Comparison of ENCODE assay signal across 1 cellular context in the genomic region with DNA sequence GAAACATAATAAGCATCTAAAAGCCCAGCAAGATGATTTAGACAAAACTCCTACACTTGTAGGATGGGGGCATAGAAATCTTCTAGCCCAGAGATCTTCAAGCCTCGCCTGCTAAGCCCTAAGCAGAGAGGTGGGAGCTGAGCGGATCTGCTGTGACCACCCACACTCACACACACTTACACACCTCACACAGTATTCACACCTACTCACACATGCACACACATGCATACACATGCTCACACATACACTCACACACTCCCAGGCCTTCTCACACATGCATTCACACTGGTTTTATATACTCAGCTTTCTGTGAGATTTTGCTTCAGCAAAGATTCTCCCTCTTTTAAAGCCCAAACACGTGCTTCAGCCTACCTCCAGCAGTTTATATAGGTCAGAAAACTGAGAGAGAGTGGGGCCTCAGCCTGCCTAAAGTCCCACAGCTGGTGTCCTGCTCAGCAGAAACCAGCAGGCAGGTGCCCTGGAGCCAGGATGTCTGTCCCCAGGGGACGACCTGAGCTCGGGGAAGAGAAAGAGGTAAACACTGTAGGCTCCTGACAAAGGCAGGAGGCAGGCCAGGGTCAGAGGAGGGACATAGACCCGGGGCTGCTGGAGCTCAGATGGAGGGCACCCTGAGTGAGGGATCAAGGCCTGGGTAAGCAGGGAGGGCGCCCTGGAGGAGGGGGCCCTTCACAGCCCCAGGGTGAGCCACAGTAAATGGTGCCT.
TF ChIP-seq lines count a peak whose summit lies in the region.

No MANE protein-coding gene starts in this region.

TF ChIP-seq in SK-N-SH treated with all-trans-retinoic acid at 6 μM for 48 hours, 23 proteins besides CTCF, POLR2A, EP300 and RAD21 (continued from another document):
- TF ChIP-seq, protein P1, sequence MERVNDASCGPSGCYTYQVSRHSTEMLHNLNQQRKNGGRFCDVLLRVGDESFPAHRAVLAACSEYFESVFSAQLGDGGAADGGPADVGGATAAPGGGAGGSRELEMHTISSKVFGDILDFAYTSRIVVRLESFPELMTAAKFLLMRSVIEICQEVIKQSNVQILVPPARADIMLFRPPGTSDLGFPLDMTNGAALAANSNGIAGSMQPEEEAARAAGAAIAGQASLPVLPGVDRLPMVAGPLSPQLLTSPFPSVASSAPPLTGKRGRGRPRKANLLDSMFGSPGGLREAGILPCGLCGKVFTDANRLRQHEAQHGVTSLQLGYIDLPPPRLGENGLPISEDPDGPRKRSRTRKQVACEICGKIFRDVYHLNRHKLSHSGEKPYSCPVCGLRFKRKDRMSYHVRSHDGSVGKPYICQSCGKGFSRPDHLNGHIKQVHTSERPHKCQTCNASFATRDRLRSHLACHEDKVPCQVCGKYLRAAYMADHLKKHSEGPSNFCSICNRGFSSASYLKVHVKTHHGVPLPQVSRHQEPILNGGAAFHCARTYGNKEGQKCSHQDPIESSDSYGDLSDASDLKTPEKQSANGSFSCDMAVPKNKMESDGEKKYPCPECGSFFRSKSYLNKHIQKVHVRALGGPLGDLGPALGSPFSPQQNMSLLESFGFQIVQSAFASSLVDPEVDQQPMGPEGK (CRISPR knock-in tag; IDR thresholded peaks at IDR 0.05; ENCODE audit: borderline replicate concordance), result no peak
- TF ChIP-seq ESRRG (CRISPR knock-in tag; IDR thresholded peaks at IDR 0.05), result no peak
- TF ChIP-seq ARNTL (CRISPR knock-in tag; IDR thresholded peaks at IDR 0.05; ENCODE audit: borderline replicate concordance, low read depth), result no peak
- TF ChIP-seq ZNF565 (CRISPR knock-in tag; conservative IDR thresholded peaks at IDR 0.05; ENCODE audit: low read depth), result no peak
- TF ChIP-seq SNAI2 (CRISPR knock-in tag; IDR thresholded peaks at IDR 0.05), result no peak
- no peak for TF ChIP-seq TOX (CRISPR knock-in tag; IDR thresholded peaks at IDR 0.05; ENCODE audit: borderline replicate concordance)
